In the genomic region with DNA sequence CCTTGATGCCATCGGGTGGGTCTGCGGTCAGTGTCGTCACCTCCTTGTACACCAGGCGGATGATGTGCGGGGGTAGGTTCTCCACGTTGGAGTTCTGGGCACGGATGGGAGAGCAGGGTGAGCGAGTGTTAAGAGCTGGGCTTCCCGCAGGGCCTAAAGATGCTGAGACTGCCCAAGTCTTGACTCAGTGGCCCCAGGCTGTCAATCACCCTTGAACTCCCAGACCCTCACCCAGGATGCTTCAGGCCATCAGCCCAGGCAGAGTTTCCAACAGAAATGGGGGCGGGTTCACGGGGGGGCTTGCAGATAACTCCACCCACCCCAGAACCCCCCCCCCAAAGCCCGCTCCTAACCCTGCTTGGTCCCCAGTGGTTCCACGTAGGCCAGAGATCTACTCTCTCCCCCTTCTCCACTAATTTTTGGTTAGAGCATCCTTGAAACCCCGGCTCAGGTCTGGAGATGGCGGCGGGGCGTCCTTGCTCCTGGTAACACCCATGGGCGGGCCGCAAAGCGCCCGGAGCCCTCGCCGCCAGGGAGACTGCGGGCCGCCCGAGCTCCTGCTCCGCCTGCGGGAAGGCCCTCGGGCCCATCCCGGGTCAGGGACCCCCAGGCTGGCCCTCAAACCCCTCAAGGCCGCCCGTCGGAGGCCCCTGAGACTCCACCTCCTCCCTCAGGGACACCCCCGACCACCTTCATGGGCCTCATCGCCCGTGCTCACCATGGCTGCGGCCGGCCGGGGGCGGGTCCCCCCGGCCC, we compare ENCODE assay signal across 8 cellular contexts. TPM values are rescaled to one million over a fixed set of nuclear protein-coding genes. Genes with fewer than 3 reads are reported as not detected.
A peak's percentile ranks its signal among the peaks of the same experiment; 100 is the strongest.
DNase-seq lines count a peak whose midpoint lies in the region; TF ChIP-seq lines count a peak whose summit lies in the region.

No MANE protein-coding gene starts in this region.

- peaks cover 7% of the 10 kb centered on the region for H3K79me1 ChIP-seq in H9 (ENCODE audit: insufficient read depth, low read depth, low read length, poor library complexity, severe bottlenecking)

- no peak overlapping the region for H3K27ac ChIP-seq in H9 (ENCODE audit: insufficient read length, low read depth, low read length)
- peak overlapping the region; percentile 86 for H3K27ac ChIP-seq in PC-9
- peak overlapping the region; percentile 91 to 96 for H3K27ac ChIP-seq in liver (ENCODE audit: low read depth in 1 of 2, low read length in 2 of 2)
- H3K27ac ChIP-seq in substantia nigra (ENCODE audit: low read depth, low read length, poor library complexity, severe bottlenecking) = peak overlapping the region; percentile 98

- no peaks in the 10 kb centered on the region for H3K9me2 ChIP-seq in PC-9 (ENCODE audit: insufficient read depth)

- H3K36me3 ChIP-seq in PC-9 (ENCODE audit: low read depth) (peaks cover 34% of the 10 kb centered on the region), liver (ENCODE audit: control insufficient read depth in 4 of 4, insufficient read depth in 3 of 4, low read depth in 1 of 4, low read length in 3 of 4) (peaks cover 0 to 12% (median 5%) of the 10 kb centered on the region in 4 donors)

- no peak overlapping the region for H3K4ac ChIP-seq in H9 (ENCODE audit: low read depth, low read length)

- H3K36me3 Mint-ChIP-seq in H9 (ENCODE audit: insufficient read depth in 1 of 3, low read depth in 3 of 3) = peaks cover 46 to 54% (median 52%) of the 10 kb centered on the region in 3 experiments

- peaks cover 50% of the 10 kb centered on the region for H3F3A ChIP-seq in PC-9 (ENCODE audit: insufficient read depth, low read depth)

- H2AFZ ChIP-seq in H9 (ENCODE audit: low read length) = no peak overlapping the region
- peak overlapping the region; percentile 76; the same call in 1 of the 2 replicates for H2AFZ ChIP-seq in PC-9

- H2BK120ac ChIP-seq in H9 (ENCODE audit: low read depth, low read length, poor library complexity, severe bottlenecking) = no peak overlapping the region

- H3K9me3 Mint-ChIP-seq in H9 = peaks cover 20 to 21% of the 10 kb centered on the region in 2 experiments

- H2BK15ac ChIP-seq in H9 (ENCODE audit: low read depth, low read length) = no peak overlapping the region

- peak overlapping the region; percentile 72 for H3K18ac ChIP-seq in H9 (ENCODE audit: insufficient read length, low read depth, low read length)

- H2AK5ac ChIP-seq in H9 (ENCODE audit: insufficient read length, low read length) = no peak overlapping the region

- peaks cover 18 to 36% of the 10 kb centered on the region in 2 experiments for H3K4me1 Mint-ChIP-seq in H9

- WGBS in H9 (ENCODE audit: extremely low coverage, insufficient read length, low lambda C conversion rate) = no CpG with 5 or more reads among the region's 41 CpGs
- WGBS in liver = 17% methylated on average over 41 of the region's 41 CpGs

- no peak overlapping the region for H3K23ac ChIP-seq in H9 (ENCODE audit: insufficient read length, low read depth, low read length)

- H3K4me1 ChIP-seq in H9 (ENCODE audit: insufficient read depth, low read length) = no peaks in the 10 kb centered on the region; the same call in 1 of the 2 replicates
- H3K4me1 ChIP-seq in PC-9 (replicated peaks; ENCODE audit: insufficient read depth) = peaks cover 21% of the 10 kb centered on the region
- H3K4me1 ChIP-seq in liver (ENCODE audit: control insufficient read depth in 4 of 4, insufficient read depth in 4 of 4, low read length in 3 of 4) = peaks cover 0 to 4% (median 2%) of the 10 kb centered on the region in 4 donors

- H4K20me1 ChIP-seq in H9 (ENCODE audit: control insufficient read depth, insufficient read depth, insufficient read length) = no peaks in the 10 kb centered on the region
- peaks cover 48% of the 10 kb centered on the region for H4K20me1 ChIP-seq in PC-9 (ENCODE audit: insufficient read depth)

- TF ChIP-seq RAD21 in liver (IDR thresholded peaks at IDR 0.05) = no peak

- no peak overlapping the region for H4K91ac ChIP-seq in H9 (ENCODE audit: insufficient read length, low read depth, low read length)

- H3K27ac Mint-ChIP-seq in H9 = peak overlapping the region; percentile 34 to 79 (median 58); a peak in 6 of 7 replicates

- no peak overlapping the region for H4K5ac ChIP-seq in H9 (ENCODE audit: insufficient read length, low read depth, low read length)

- peak overlapping the region; percentile 73 for H3K9ac ChIP-seq in H9 (ENCODE audit: extremely low read depth, insufficient read length, low read length)
- H3K9ac ChIP-seq in liver (ENCODE audit: low read depth in 1 of 2, low read length in 2 of 2) = peak overlapping the region; percentile 43 to 68

- intact Hi-C loops in PC-9 (cut with micrococcal nuclease; ENCODE audit: unreplicated experiment) = loop anchor here (2.0 to 5.0 kb wide), 3 partner anchors 22 to 240 kb away; a partner anchor contains a TSS

- peaks cover 6% of the 10 kb centered on the region for H3K23me2 ChIP-seq in H9 (ENCODE audit: insufficient read length, low read depth, low read length, poor library complexity, severe bottlenecking)

- H4K8ac ChIP-seq in H9 (replicated peaks; ENCODE audit: insufficient read length, low read depth, low read length) = no peak overlapping the region

- no peaks in the 10 kb centered on the region for H3K9me3 ChIP-seq in H9 (ENCODE audit: control insufficient read depth, low read depth, low read length)
- H3K9me3 ChIP-seq in PC-9 (ENCODE audit: insufficient read depth, low read depth) = no peaks in the 10 kb centered on the region
- H3K9me3 ChIP-seq in liver (ENCODE audit: control insufficient read depth in 4 of 4, low read length in 3 of 4) = no peaks in the 10 kb centered on the region

- no peak overlapping the region for H3K56ac ChIP-seq in H9 (ENCODE audit: insufficient read length, low read depth, low read length)

- no peak overlapping the region for H2BK12ac ChIP-seq in H9 (ENCODE audit: insufficient read length, low read depth, low read length)

- CTCF ChIA-PET in PC-9 (lab: Charles Lee) = no interaction called here

- H3K14ac ChIP-seq in H9 (ENCODE audit: insufficient read depth, low read length) = peak overlapping the region; percentile 81

- no peak overlapping the region for H3T11ph ChIP-seq in H9 (ENCODE audit: low read length)

- DNase-seq in GM10266 (ENCODE audit: extremely low spot score) (peak; percentile 60), H9 (no peak), PC-9 (peak in 1 of 2 experiments; percentile 42), cerebellum (ENCODE audit: low spot score) (peak; percentile 27), substantia nigra (lab: John Stamatoyannopoulos, UW) (peak in 6 of 49 donors; percentile 15 to 93 (median 50)), SW 1271 (lab: John Stamatoyannopoulos, UW) (no peak), DMS153 treated with DMSO at 0.1 percent for 48 hours (lab: John Stamatoyannopoulos, UW; ENCODE audit: unreplicated experiment) (no peak)

- no peak overlapping the region for H2BK5ac ChIP-seq in H9 (ENCODE audit: insufficient read length, low read length)

- H3K4me3 ChIP-seq in PC-9 = peak overlapping the region; percentile 63
- H3K4me3 ChIP-seq in liver (ENCODE audit: low read depth in 1 of 3, low read length in 3 of 3) = peak overlapping the region; percentile 67 to 78 (median 73)

- no peak overlapping the region for H2BK20ac ChIP-seq in H9 (ENCODE audit: low read depth, low read length, poor library complexity, severe bottlenecking)

- BruUV-seq in PC-9 (replicated peaks; lab: Mats Ljungman, UMichigan) = no TSS peak

- H3K79me2 ChIP-seq in H9 (ENCODE audit: insufficient read depth, low read length) = peaks cover 14% of the 10 kb centered on the region; the same call in 1 of the 2 replicates
- peaks cover 51% of the 10 kb centered on the region for H3K79me2 ChIP-seq in PC-9 (ENCODE audit: low read depth)

- H3K4me2 ChIP-seq in H9 (ENCODE audit: insufficient read depth, insufficient read length, low read length) = peak overlapping the region; percentile 77
- H3K4me2 ChIP-seq in PC-9 = peak overlapping the region; percentile 84

- POLR2A ChIA-PET in PC-9 (lab: Charles Lee; ENCODE audit: unreplicated experiment) = interaction anchor here (0.6 to 1.2 kb wide), 11 partner anchors 22 to 338 kb away, joined by 3 to 42 read pairs (median 7); a partner anchor contains a TSS

- H3K27me3 Mint-ChIP-seq in H9 (ENCODE audit: low read depth) = peaks cover 26% of the 10 kb centered on the region

- H3K27me3 ChIP-seq in H9 (ENCODE audit: insufficient read depth, low read length) (no peaks in the 10 kb centered on the region), PC-9 (ENCODE audit: insufficient read depth, low read depth) (no peaks in the 10 kb centered on the region), liver (ENCODE audit: control insufficient read depth in 4 of 4, insufficient read depth in 4 of 4, low read length in 3 of 4) (no peaks in the 10 kb centered on the region)

- TF ChIP-seq CTCF in GM10266 (IDR thresholded peaks at IDR 0.05; ENCODE audit: control insufficient read depth, insufficient read depth, low read depth, missing control alignments) (no peak), H9 (conservative IDR thresholded peaks at IDR 0.05) (no peak), PC-9 (conservative IDR thresholded peaks at IDR 0.05) (no peak), liver (IDR thresholded peaks at IDR 0.05; ENCODE audit: low read depth, low read length, missing input control) (no peak)

- H3K4me3 Mint-ChIP-seq in H9 = peak overlapping the region; percentile 88 to 90

TF ChIP-seq in liver, 16 proteins besides CTCF, POLR2A, EP300 and RAD21:
- TF ChIP-seq HNF4G (IDR thresholded peaks at IDR 0.05) (no peak), GABPA (IDR thresholded peaks at IDR 0.05 in 1 of 2, conservative IDR thresholded peaks at IDR 0.05 in 1 of 2) (no peak)

RNA-seq across cellular contexts. Expression of a gene that starts 0.5 kb away (rescaled TPM):
- total RNA-seq in H9 (2021) (391 and 393 TPM in 2 replicates), PC-9 (2021) (359 and 395 TPM in 2 replicates), cerebellum (38.6 TPM), liver (10 to 100 TPM in 1 of 2 donors, 1 to 10 TPM in 1; 5.2 to 95.2 TPM)
- polyA plus RNA-seq in liver = 1 to 10 TPM; 6.7 to 6.9 TPM

RNA-seq across cellular contexts. Expression of a gene that starts 21.3 kb away (rescaled TPM):
- total RNA-seq in H9 (2021) = 2,076 and 2,130 TPM in 2 replicates
- total RNA-seq in PC-9 (2021) = 2,433 and 2,547 TPM in 2 replicates
- total RNA-seq in cerebellum = 105 TPM
- 100 to 1,000 TPM; 116 to 150 TPM for total RNA-seq in liver
- polyA plus RNA-seq in liver = 100 to 1,000 TPM; 177 to 535 TPM

RNA-seq across cellular contexts. Expression of a gene that starts 23.0 kb away (rescaled TPM):
- total RNA-seq in H9 (2021) = 3.8 and 4.8 TPM in 2 replicates
- total RNA-seq in PC-9 (2021) = 40.4 and 94.5 TPM in 2 replicates
- 0.27 TPM for total RNA-seq in cerebellum
- under 1 TPM; 0.08 to 0.47 TPM for total RNA-seq in liver
- under 1 TPM; 0.47 to 0.54 TPM for polyA plus RNA-seq in liver

RNA-seq across cellular contexts. Expression of a gene that starts 30.4 kb away (rescaled TPM):
- total RNA-seq in H9 (2021) = 1.5 and 1.6 TPM in 2 replicates
- not detected in 2 replicates for total RNA-seq in PC-9 (2021)
- not detected for total RNA-seq in cerebellum
- not detected for total RNA-seq in liver
- not detected for polyA plus RNA-seq in liver

RNA-seq across cellular contexts. Expression of a gene that starts 36.1 kb away (rescaled TPM):
- total RNA-seq in H9 (2021) (0.31 TPM in 2 replicates), PC-9 (2021) (not detected in 2 replicates), cerebellum (2.6 TPM), liver (1 to 10 TPM in 1 of 2 donors, not detected in 1; 1.6 TPM)
- polyA plus RNA-seq in liver = not detected

Comparison
In these comparisons a context has a peak if more than half of its experiments do, and no peak if none do; other contexts are left out.
1. DNase-seq: peak in GM10266 (single experiment) and cerebellum (single experiment); none in H9 (single experiment), SW 1271 (0 of 2) and DMS153 treated with DMSO at 0.1 percent for 48 hours (single experiment).
2. RNA of a gene that starts 21.3 kb away (total RNA-seq): 2,433 to 2,547 TPM in PC-9 and 2,076 to 2,130 TPM in H9; 116 to 150 TPM in liver and 105 TPM in cerebellum (single experiment); every median in the first group is over 10 times any median in the second.